ENCODE assay signal across 8 cellular contexts in the genomic region with DNA sequence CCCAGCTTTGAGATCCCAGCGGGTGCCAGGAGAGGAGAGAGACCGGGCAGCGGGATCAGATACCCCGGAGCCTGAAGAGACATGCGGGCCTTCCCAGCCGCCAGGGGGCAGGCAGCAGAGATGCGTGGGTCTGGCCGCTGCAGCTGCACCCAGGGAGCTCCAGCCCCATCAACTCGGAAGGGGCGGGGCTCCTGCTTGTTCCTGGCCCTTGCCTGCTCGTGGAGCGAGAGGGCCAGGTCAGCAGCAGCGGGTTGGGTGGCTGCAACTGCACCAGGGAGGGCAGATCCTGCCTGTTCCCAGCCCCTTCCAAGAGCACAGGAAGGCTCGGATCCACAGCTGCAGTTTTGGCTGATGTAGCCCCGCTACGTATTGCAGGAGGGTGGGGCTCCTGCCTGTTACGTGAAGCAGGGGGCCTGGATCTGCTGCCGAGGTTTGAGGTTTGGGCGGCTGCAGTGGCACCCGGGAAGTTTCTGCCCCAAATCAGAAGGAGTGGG.
DNase-seq lines count a peak whose midpoint lies in the region; ATAC-seq and TF ChIP-seq lines count a peak whose summit lies in the region.

No MANE protein-coding gene starts in this region.

- H3K4me3 ChIP-seq in neutrophil (ENCODE audit: low read depth in 1 of 2, low read length in 1 of 2) = peak overlapping the region in 1 of 2 experiments; percentile 46

- in situ Hi-C loops in GM13977 (cut with MboI; ENCODE audit: low pct_unique_long_range_greater_than_20kb, low sequenced_read_pairs, unreplicated experiment) = no loop called here

- DNase-seq in GM13977 (ENCODE audit: low spot score) (no peak), RKO (ENCODE audit: low spot score) (no peak), NCI-H2107 (lab: John Stamatoyannopoulos, UW) (no peak)
- DNase-seq in activated CD8-positive, alpha-beta memory T cell treated with anti-CD3 and anti-CD28 coated beads, Interleukin-2, amount 50 U/mL, for 48 hours = no peak

- H3K36me3 ChIP-seq in neutrophil = no peaks in the 10 kb centered on the region

- no peaks in the 10 kb centered on the region for H3K36me3 Mint-ChIP-seq in dendritic cell treated with granulocyte-macrophage colony-stimulating factor and Interleukin-4, amounts not matched to agents 40 ng/mL and 50 ng/mL, for 4 days (ENCODE audit: low read depth)

- intact Hi-C loops in dendritic cell treated with granulocyte-macrophage colony-stimulating factor and Interleukin-4, amounts not matched to agents 40 ng/mL and 50 ng/mL, for 4 days (cut with micrococcal nuclease) = no loop called here

- H3K27ac Mint-ChIP-seq in dendritic cell treated with granulocyte-macrophage colony-stimulating factor and Interleukin-4, amounts not matched to agents 40 ng/mL and 50 ng/mL, for 4 days = no peak overlapping the region

- no peaks in the 10 kb centered on the region for H3K9me3 Mint-ChIP-seq in dendritic cell treated with granulocyte-macrophage colony-stimulating factor and Interleukin-4, amounts not matched to agents 40 ng/mL and 50 ng/mL, for 4 days

- peak; percentile 2 for TF ChIP-seq CTCF in GM13977 (IDR thresholded peaks at IDR 0.05; ENCODE audit: extremely low read depth, insufficient read depth, missing control alignments)
- TF ChIP-seq CTCF in LNCAP (IDR thresholded peaks at IDR 0.05) = 0 out of 2 replicates have a peak, but pooled peaks have one; percentile 10
- TF ChIP-seq CTCF in neutrophil (IDR thresholded peaks at IDR 0.05) = peak; percentile 33

- peaks cover 7 to 17% of the 10 kb centered on the region in 2 experiments for H3K4me1 ChIP-seq in neutrophil (ENCODE audit: control insufficient read depth in 1 of 2, insufficient read depth in 1 of 2, low read depth in 1 of 2, low read length in 1 of 2)

- H3K4me3 Mint-ChIP-seq in dendritic cell treated with granulocyte-macrophage colony-stimulating factor and Interleukin-4, amounts not matched to agents 40 ng/mL and 50 ng/mL, for 4 days = peak overlapping the region; percentile 37

- peak overlapping the region; percentile 47 for H3K27ac ChIP-seq in neutrophil

- ATAC-seq in GM21723 (IDR thresholded peaks at IDR 0.05; ENCODE audit: unreplicated experiment) = no peak

- H3K9me3 ChIP-seq in neutrophil = no peaks in the 10 kb centered on the region

- H3K4me1 Mint-ChIP-seq in dendritic cell treated with granulocyte-macrophage colony-stimulating factor and Interleukin-4, amounts not matched to agents 40 ng/mL and 50 ng/mL, for 4 days (ENCODE audit: low read depth) = no peaks in the 10 kb centered on the region

- no peaks in the 10 kb centered on the region for H3K27me3 Mint-ChIP-seq in dendritic cell treated with granulocyte-macrophage colony-stimulating factor and Interleukin-4, amounts not matched to agents 40 ng/mL and 50 ng/mL, for 4 days

- no peaks in the 10 kb centered on the region for H3K27me3 ChIP-seq in neutrophil
